In genomic region chr2:157500334-157500733, GRCh38 we compare ENCODE assay signal across 18 cellular contexts.
"Had no signal": no experiment of that assay in that cellular context is flagged by ENCODE, and none has a peak within 500 bp of the region (broad histone marks: within the 10 kb centered on the region; RNA-seq: fewer than 3 reads in every experiment).

No MANE protein-coding gene starts in this region.

- H3K27me3 ChIP-seq: dorsolateral prefrontal cortex, sigmoid colon had no signal

- H3K27me3 Mint-ChIP-seq: activated CD4-positive, alpha-beta memory T cell treated with anti-CD3 and anti-CD28 coated beads, Interleukin-2, amount 10 ng/mL, durations not matched to agents 7 days and 5 days; activated T-cell treated with anti-CD3 and anti-CD28 coated beads, Interleukin-2, amount 50 U/mL, for 24 hours; brain; stimulated activated naive B cell treated with anti-CD40 and anti-IgM and Interleukin-4, amounts not matched to agents 10 μg/mL and 1 μg/mL and 100 μg/mL, for 72 hours had no signal

- H3K4me1 ChIP-seq: sigmoid colon had no signal

- H3K4me1 Mint-ChIP-seq: nephron had no signal

- H3K27ac Mint-ChIP-seq: activated CD4-positive, alpha-beta memory T cell treated with anti-CD3 and anti-CD28 coated beads, Interleukin-2, amount 10 ng/mL, durations not matched to agents 7 days and 5 days; activated naive CD4-positive, alpha-beta T cell treated with anti-CD3 and anti-CD28 coated beads for 36 hours; activated T-cell treated with anti-CD3 and anti-CD28 coated beads, Interleukin-2, amount 50 U/mL, for 24 hours; brain; nephron; stimulated activated naive B cell treated with anti-CD40 and anti-IgM and Interleukin-4, amounts not matched to agents 10 μg/mL and 1 μg/mL and 100 μg/mL, for 72 hours had no signal

- H3K4me3 Mint-ChIP-seq: activated CD4-positive, alpha-beta memory T cell treated with anti-CD3 and anti-CD28 coated beads, Interleukin-2, amount 10 ng/mL, durations not matched to agents 7 days and 5 days; activated naive CD4-positive, alpha-beta T cell treated with anti-CD3 and anti-CD28 coated beads for 36 hours; activated T-cell treated with anti-CD3 and anti-CD28 coated beads, Interleukin-2, amount 50 U/mL, for 24 hours; brain; nephron; stimulated activated naive B cell treated with anti-CD40 and anti-IgM and Interleukin-4, amounts not matched to agents 10 μg/mL and 1 μg/mL and 100 μg/mL, for 72 hours had no signal

- H3K27ac ChIP-seq: dorsolateral prefrontal cortex, sigmoid colon, thoracic aorta had no signal

- H3K9me3 Mint-ChIP-seq: activated CD4-positive, alpha-beta memory T cell treated with anti-CD3 and anti-CD28 coated beads, Interleukin-2, amount 10 ng/mL, durations not matched to agents 7 days and 5 days had no signal

- DNase-seq: activated CD4-positive, alpha-beta memory T cell treated with anti-CD3 and anti-CD28 coated beads, Interleukin-2, amount 10 ng/mL, durations not matched to agents 7 days and 5 days; activated CD4-positive, alpha-beta T cell treated with anti-CD3 and anti-CD28 coated beads for 48 hours; activated CD4-positive, CD25-positive, alpha-beta regulatory T cell; activated naive CD4-positive, alpha-beta T cell treated with anti-CD3 and anti-CD28 coated beads for 36 hours; activated T-cell treated with anti-CD3 and anti-CD28 coated beads, Interleukin-2, amount 50 U/mL, for 24 hours; central memory CD4-positive, alpha-beta T cell; dorsolateral prefrontal cortex; mesendoderm; occipital lobe; posterior cingulate gyrus; sigmoid colon; stimulated activated CD4-positive, alpha-beta T cell treated with anti-CD3 and anti-CD28 coated beads, Interleukin-4, amount 100 ng/mL, for 4 hours; stimulated activated naive B cell treated with anti-CD40 and anti-IgM and Interleukin-4, amounts not matched to agents 10 μg/mL and 1 μg/mL and 100 μg/mL, for 72 hours; T-helper 2 cell had no signal

- H3K36me3 ChIP-seq: sigmoid colon, thoracic aorta had no signal

- H3K4me3 ChIP-seq: dorsolateral prefrontal cortex, sigmoid colon, thoracic aorta had no signal

- H3K9me3 ChIP-seq: sigmoid colon had no signal

- H3K36me3 Mint-ChIP-seq: brain; stimulated activated naive B cell treated with anti-CD40 and anti-IgM and Interleukin-4, amounts not matched to agents 10 μg/mL and 1 μg/mL and 100 μg/mL, for 72 hours had no signal

- FAIRE-seq: colon had no signal
